1 cellular context compared by ENCODE assay signal in the genomic region with DNA sequence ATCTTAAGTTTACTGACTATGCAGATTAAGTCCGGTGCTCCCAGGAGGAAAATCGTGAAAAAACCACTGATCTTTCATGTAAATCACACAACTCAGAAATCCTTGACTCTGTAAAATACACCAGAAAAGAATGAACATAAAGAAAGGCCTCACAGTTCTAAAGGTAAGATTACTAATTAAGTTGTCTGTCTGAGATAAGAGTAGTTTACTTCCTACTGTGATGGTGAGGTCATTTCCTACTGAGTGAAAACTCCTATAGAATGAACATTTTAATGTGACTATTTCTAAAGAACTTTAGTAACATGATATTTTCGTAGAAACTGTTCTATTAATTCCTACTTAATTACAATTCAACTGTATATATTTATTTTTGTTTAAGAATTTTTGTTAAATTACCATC.
TF ChIP-seq lines count a peak whose summit lies in the region.

No MANE protein-coding gene starts in this region.

TF ChIP-seq in GM23338, 12 proteins besides CTCF, POLR2A, EP300 and RAD21 (continued from another document):
- TF ChIP-seq, protein P1, sequence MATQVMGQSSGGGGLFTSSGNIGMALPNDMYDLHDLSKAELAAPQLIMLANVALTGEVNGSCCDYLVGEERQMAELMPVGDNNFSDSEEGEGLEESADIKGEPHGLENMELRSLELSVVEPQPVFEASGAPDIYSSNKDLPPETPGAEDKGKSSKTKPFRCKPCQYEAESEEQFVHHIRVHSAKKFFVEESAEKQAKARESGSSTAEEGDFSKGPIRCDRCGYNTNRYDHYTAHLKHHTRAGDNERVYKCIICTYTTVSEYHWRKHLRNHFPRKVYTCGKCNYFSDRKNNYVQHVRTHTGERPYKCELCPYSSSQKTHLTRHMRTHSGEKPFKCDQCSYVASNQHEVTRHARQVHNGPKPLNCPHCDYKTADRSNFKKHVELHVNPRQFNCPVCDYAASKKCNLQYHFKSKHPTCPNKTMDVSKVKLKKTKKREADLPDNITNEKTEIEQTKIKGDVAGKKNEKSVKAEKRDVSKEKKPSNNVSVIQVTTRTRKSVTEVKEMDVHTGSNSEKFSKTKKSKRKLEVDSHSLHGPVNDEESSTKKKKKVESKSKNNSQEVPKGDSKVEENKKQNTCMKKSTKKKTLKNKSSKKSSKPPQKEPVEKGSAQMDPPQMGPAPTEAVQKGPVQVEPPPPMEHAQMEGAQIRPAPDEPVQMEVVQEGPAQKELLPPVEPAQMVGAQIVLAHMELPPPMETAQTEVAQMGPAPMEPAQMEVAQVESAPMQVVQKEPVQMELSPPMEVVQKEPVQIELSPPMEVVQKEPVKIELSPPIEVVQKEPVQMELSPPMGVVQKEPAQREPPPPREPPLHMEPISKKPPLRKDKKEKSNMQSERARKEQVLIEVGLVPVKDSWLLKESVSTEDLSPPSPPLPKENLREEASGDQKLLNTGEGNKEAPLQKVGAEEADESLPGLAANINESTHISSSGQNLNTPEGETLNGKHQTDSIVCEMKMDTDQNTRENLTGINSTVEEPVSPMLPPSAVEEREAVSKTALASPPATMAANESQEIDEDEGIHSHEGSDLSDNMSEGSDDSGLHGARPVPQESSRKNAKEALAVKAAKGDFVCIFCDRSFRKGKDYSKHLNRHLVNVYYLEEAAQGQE (IDR thresholded peaks at IDR 0.05; ENCODE audit: unreplicated experiment) = no peak
- TF ChIP-seq EZH2phosphoT487 (IDR thresholded peaks at IDR 0.05; ENCODE audit: unreplicated experiment) (no peak), EZH2 (IDR thresholded peaks at IDR 0.05; ENCODE audit: low read depth, unreplicated experiment) (no peak)
- TF ChIP-seq, protein P2, sequence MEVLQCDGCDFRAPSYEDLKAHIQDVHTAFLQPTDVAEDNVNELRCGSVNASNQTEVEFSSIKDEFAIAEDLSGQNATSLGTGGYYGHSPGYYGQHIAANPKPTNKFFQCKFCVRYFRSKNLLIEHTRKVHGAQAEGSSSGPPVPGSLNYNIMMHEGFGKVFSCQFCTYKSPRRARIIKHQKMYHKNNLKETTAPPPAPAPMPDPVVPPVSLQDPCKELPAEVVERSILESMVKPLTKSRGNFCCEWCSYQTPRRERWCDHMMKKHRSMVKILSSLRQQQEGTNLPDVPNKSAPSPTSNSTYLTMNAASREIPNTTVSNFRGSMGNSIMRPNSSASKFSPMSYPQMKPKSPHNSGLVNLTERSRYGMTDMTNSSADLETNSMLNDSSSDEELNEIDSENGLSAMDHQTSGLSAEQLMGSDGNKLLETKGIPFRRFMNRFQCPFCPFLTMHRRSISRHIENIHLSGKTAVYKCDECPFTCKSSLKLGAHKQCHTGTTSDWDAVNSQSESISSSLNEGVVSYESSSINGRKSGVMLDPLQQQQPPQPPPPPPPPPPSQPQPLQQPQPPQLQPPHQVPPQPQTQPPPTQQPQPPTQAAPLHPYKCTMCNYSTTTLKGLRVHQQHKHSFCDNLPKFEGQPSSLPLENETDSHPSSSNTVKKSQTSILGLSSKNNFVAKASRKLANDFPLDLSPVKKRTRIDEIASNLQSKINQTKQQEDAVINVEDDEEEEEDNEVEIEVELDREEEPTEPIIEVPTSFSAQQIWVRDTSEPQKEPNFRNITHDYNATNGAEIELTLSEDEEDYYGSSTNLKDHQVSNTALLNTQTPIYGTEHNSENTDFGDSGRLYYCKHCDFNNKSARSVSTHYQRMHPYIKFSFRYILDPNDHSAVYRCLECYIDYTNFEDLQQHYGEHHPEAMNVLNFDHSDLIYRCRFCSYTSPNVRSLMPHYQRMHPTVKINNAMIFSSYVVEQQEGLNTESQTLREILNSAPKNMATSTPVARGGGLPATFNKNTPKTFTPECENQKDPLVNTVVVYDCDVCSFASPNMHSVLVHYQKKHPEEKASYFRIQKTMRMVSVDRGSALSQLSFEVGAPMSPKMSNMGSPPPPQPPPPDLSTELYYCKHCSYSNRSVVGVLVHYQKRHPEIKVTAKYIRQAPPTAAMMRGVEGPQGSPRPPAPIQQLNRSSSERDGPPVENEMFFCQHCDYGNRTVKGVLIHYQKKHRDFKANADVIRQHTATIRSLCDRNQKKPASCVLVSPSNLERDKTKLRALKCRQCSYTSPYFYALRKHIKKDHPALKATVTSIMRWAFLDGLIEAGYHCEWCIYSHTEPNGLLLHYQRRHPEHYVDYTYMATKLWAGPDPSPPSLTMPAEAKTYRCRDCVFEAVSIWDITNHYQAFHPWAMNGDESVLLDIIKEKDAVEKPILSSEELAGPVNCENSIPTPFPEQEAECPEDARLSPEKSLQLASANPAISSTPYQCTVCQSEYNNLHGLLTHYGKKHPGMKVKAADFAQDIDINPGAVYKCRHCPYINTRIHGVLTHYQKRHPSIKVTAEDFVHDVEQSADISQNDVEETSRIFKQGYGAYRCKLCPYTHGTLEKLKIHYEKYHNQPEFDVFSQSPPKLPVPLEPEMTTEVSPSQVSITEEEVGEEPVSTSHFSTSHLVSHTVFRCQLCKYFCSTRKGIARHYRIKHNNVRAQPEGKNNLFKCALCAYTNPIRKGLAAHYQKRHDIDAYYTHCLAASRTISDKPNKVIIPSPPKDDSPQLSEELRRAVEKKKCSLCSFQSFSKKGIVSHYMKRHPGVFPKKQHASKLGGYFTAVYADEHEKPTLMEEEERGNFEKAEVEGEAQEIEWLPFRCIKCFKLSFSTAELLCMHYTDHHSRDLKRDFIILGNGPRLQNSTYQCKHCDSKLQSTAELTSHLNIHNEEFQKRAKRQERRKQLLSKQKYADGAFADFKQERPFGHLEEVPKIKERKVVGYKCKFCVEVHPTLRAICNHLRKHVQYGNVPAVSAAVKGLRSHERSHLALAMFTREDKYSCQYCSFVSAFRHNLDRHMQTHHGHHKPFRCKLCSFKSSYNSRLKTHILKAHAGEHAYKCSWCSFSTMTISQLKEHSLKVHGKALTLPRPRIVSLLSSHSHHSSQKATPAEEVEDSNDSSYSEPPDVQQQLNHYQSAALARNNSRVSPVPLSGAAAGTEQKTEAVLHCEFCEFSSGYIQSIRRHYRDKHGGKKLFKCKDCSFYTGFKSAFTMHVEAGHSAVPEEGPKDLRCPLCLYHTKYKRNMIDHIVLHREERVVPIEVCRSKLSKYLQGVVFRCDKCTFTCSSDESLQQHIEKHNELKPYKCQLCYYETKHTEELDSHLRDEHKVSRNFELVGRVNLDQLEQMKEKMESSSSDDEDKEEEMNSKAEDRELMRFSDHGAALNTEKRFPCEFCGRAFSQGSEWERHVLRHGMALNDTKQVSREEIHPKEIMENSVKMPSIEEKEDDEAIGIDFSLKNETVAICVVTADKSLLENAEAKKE (CRISPR knock-in tag; IDR thresholded peaks at IDR 0.05) = no peak
- TF ChIP-seq, protein P3, sequence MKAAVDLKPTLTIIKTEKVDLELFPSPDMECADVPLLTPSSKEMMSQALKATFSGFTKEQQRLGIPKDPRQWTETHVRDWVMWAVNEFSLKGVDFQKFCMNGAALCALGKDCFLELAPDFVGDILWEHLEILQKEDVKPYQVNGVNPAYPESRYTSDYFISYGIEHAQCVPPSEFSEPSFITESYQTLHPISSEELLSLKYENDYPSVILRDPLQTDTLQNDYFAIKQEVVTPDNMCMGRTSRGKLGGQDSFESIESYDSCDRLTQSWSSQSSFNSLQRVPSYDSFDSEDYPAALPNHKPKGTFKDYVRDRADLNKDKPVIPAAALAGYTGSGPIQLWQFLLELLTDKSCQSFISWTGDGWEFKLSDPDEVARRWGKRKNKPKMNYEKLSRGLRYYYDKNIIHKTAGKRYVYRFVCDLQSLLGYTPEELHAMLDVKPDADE (IDR thresholded peaks at IDR 0.05) = no peak
TF ChIP-seq in GM23338: peak in this region for 0.
